ENCODE assay signal across 9 cellular contexts in the genomic region with DNA sequence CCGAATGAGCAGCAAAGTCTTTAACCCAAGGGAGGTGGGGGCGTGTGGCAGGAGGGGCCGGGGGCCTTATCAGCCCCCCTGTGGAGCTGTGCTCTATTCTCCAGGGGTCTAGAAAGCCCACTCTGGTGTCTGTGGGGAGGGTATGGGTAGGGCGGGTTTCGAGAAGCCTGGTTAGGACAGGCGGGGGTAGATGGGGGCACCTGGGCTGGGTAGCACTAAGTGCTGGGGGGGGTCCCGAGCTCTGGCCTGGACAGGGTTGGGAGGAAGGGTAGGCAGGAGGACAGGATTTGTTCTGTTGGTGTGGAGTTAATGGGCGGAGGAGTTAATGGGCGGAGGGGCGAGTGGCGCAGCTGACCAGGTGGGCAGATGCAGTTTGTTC. TPM values are rescaled to one million over a fixed set of nuclear protein-coding genes. Genes with fewer than 3 reads are reported as not detected.
DNase-seq lines count a peak whose midpoint lies in the region; ATAC-seq and TF ChIP-seq lines count a peak whose summit lies in the region.
"Had no signal": no experiment of that assay in that cellular context is flagged by ENCODE, and none has a peak within 500 bp of the region (broad histone marks: within the 10 kb centered on the region; RNA-seq: fewer than 3 reads in every experiment).

No MANE protein-coding gene starts in this region.

- H3K27ac Mint-ChIP-seq in chondrocyte (ENCODE audit: unreplicated experiment) (peak overlapping the region; percentile 13), neural progenitor cell (no peak overlapping the region)

- CTCF ChIA-PET in HCT116 (lab: Charles Lee) = no interaction called here

- H3K4me2 ChIP-seq in BLaER1 = peak overlapping the region; percentile 94
- H3K4me2 ChIP-seq in HCT116 (ENCODE audit: low read length) = peak overlapping the region; percentile 85
- no peak overlapping the region for H3K4me2 ChIP-seq in neural progenitor cell

- TF ChIP-seq RAD21 in HCT116 (IDR thresholded peaks at IDR 0.05; ENCODE audit: low read depth) = no peak

- no peaks in the 10 kb centered on the region for H3K36me3 ChIP-seq in BLaER1
- no peaks in the 10 kb centered on the region for H3K36me3 ChIP-seq in HCT116 (ENCODE audit: control insufficient read depth in 1 of 2, insufficient read depth in 2 of 2, low read length in 2 of 2)
- no peaks in the 10 kb centered on the region for H3K36me3 ChIP-seq in neural progenitor cell

- no peaks in the 10 kb centered on the region for H3K9me2 ChIP-seq in HCT116 (ENCODE audit: insufficient read depth)

- no peak overlapping the region for H3K27ac ChIP-seq in BLaER1
- no peak overlapping the region; the same call in 1 of the 2 replicates for H3K27ac ChIP-seq in HCT116 (ENCODE audit: low read depth, low read length)
- H3K27ac ChIP-seq in neural progenitor cell = no peak overlapping the region

- peak overlapping the region; percentile 82 for H3K4me3 Mint-ChIP-seq in chondrocyte (ENCODE audit: unreplicated experiment)
- peak overlapping the region; percentile 90 for H3K4me3 Mint-ChIP-seq in neural progenitor cell

- RAD21 ChIA-PET in HCT116 (lab: Charles Lee; ENCODE audit: low non-redundant PET in 1 of 2, low total read pairs in 2 of 2, uncharacterized antibody in 2 of 2, unreplicated experiment in 2 of 2) = no interaction called here

- H3K4me3 ChIP-seq in BLaER1 = peak overlapping the region; percentile 86
- no peak overlapping the region for H3K4me3 ChIP-seq in HCT116 (replicated peaks in 1 of 2; ENCODE audit: low read depth in 1 of 2, low read length in 2 of 2)
- H3K4me3 ChIP-seq in neural progenitor cell = no peak overlapping the region

- H3K79me2 ChIP-seq in HCT116 (ENCODE audit: insufficient read depth, low read length) (peaks cover 55% of the 10 kb centered on the region), neural progenitor cell (ENCODE audit: low read depth) (peaks cover 57% of the 10 kb centered on the region)

- TF ChIP-seq POLR2A in HCT116 (IDR thresholded peaks at IDR 0.05; ENCODE audit: borderline replicate concordance, extremely low read depth, insufficient read depth, insufficient read length) = no peak
- TF ChIP-seq POLR2A in erythroblast (IDR thresholded peaks at IDR 0.05; ENCODE audit: low read length) = no peak

- H3K4me1 Mint-ChIP-seq in chondrocyte (ENCODE audit: low read depth) (peaks cover 33% of the 10 kb centered on the region), neural progenitor cell (peaks cover 26% of the 10 kb centered on the region)

- H4K20me1 ChIP-seq in BLaER1 (peaks cover 63% of the 10 kb centered on the region), HCT116 (ENCODE audit: insufficient read depth) (no peaks in the 10 kb centered on the region), neural progenitor cell (ENCODE audit: low read depth) (peaks cover 33% of the 10 kb centered on the region)

- peaks cover 20% of the 10 kb centered on the region for H3F3A ChIP-seq in neural progenitor cell (ENCODE audit: low read depth)

- H3K27me3 Mint-ChIP-seq in chondrocyte (ENCODE audit: low read depth) (no peaks in the 10 kb centered on the region), neural progenitor cell (ENCODE audit: insufficient read depth, low read depth) (peaks cover 5% of the 10 kb centered on the region)

- BruUV-seq in HCT116 (replicated peaks; lab: Mats Ljungman, UMichigan) = no TSS peak

- TF ChIP-seq CTCF in HCT116 (IDR thresholded peaks at IDR 0.05 in 2 of 3, conservative IDR thresholded peaks at IDR 0.05 in 1 of 3; ENCODE audit: borderline replicate concordance in 1 of 3, insufficient read depth in 1 of 3, low read depth in 2 of 3, low read length in 2 of 3) (no peak), chondrocyte (IDR thresholded peaks at IDR 0.05) (no peak), neural progenitor cell (IDR thresholded peaks at IDR 0.05) (no peak)

- intact Hi-C loops in HCT116 (cut with micrococcal nuclease) = no loop called here

- H3K4me1 ChIP-seq in BLaER1 (peaks cover 56% of the 10 kb centered on the region), HCT116 (ENCODE audit: control insufficient read depth in 1 of 2, insufficient read depth in 2 of 2, low read length in 2 of 2) (peaks cover 8 to 17% of the 10 kb centered on the region in 2 experiments; a peak in 3 of 4 replicates), neural progenitor cell (no peaks in the 10 kb centered on the region)

- DNase-seq in HCT116 (ENCODE audit: low read depth, low spot score) = no peak
- no peak for DNase-seq in chondrocyte (ENCODE audit: low spot score)
- DNase-seq in neural progenitor cell (ENCODE audit: low spot score) = no peak
- no peak for DNase-seq in retina
- DNase-seq in erythroblast (lab: John Stamatoyannopoulos, UW) = no peak
- DNase-seq in inferior parietal cortex (ENCODE audit: extremely low spot score) = no peak
- DNase-seq: NCI-H748 treated with DMSO at 0.1 percent for 48 hours had no signal

- H3K27me3 ChIP-seq in BLaER1 = no peaks in the 10 kb centered on the region
- H3K27me3 ChIP-seq in HCT116 (ENCODE audit: insufficient read depth, low read length) = no peaks in the 10 kb centered on the region
- peaks cover 31% of the 10 kb centered on the region for H3K27me3 ChIP-seq in neural progenitor cell

- no peaks in the 10 kb centered on the region for H3K9me3 ChIP-seq in BLaER1
- no peaks in the 10 kb centered on the region for H3K9me3 ChIP-seq in HCT116 (ENCODE audit: control insufficient read depth in 1 of 2, insufficient read depth in 1 of 2, low read depth in 1 of 2, low read length in 2 of 2)
- no peaks in the 10 kb centered on the region for H3K9me3 ChIP-seq in neural progenitor cell (ENCODE audit: low read depth)

- H3K36me3 Mint-ChIP-seq in chondrocyte (ENCODE audit: low read depth) (no peaks in the 10 kb centered on the region), neural progenitor cell (peaks cover 6% of the 10 kb centered on the region)

- no peak for ATAC-seq in HCT116
- no peak for ATAC-seq in GM19395 (IDR thresholded peaks at IDR 0.05; ENCODE audit: unreplicated experiment)

- H2AFZ ChIP-seq in HCT116 (ENCODE audit: low read depth, low read length, poor library complexity, severe bottlenecking) (no peak overlapping the region), neural progenitor cell (replicated peaks) (no peak overlapping the region)

- H3K9ac ChIP-seq in BLaER1 (no peak overlapping the region), HCT116 (ENCODE audit: low read length) (no peak overlapping the region), neural progenitor cell (no peak overlapping the region)

- H3K9me3 Mint-ChIP-seq in chondrocyte (ENCODE audit: low read depth) (no peaks in the 10 kb centered on the region), neural progenitor cell (no peaks in the 10 kb centered on the region)

- POLR2A ChIA-PET in HCT116 (lab: Charles Lee) = no interaction called here

TF ChIP-seq in HCT116, 20 proteins besides CTCF, POLR2A, EP300 and RAD21:
- TF ChIP-seq EGR1 (IDR thresholded peaks at IDR 0.05; ENCODE audit: low read depth) = no peak
- no peak for TF ChIP-seq ZFX (IDR thresholded peaks at IDR 0.05)
- no peak for TF ChIP-seq SP1 (IDR thresholded peaks at IDR 0.05; ENCODE audit: low read depth)
- TF ChIP-seq ATF3 (IDR thresholded peaks at IDR 0.05) = no peak
- TF ChIP-seq FOSL1 (IDR thresholded peaks at IDR 0.05; ENCODE audit: low read depth) = no peak
- TF ChIP-seq, protein P1, sequence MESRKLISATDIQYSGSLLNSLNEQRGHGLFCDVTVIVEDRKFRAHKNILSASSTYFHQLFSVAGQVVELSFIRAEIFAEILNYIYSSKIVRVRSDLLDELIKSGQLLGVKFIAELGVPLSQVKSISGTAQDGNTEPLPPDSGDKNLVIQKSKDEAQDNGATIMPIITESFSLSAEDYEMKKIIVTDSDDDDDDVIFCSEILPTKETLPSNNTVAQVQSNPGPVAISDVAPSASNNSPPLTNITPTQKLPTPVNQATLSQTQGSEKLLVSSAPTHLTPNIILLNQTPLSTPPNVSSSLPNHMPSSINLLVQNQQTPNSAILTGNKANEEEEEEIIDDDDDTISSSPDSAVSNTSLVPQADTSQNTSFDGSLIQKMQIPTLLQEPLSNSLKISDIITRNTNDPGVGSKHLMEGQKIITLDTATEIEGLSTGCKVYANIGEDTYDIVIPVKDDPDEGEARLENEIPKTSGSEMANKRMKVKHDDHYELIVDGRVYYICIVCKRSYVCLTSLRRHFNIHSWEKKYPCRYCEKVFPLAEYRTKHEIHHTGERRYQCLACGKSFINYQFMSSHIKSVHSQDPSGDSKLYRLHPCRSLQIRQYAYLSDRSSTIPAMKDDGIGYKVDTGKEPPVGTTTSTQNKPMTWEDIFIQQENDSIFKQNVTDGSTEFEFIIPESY (IDR thresholded peaks at IDR 0.05; ENCODE audit: extremely low read depth, insufficient replicate concordance, low read length) = no peak
- TF ChIP-seq SIN3A (IDR thresholded peaks at IDR 0.05; ENCODE audit: low read depth) = no peak
- TF ChIP-seq JUND (IDR thresholded peaks at IDR 0.05) = no peak
- TF ChIP-seq, protein P2, sequence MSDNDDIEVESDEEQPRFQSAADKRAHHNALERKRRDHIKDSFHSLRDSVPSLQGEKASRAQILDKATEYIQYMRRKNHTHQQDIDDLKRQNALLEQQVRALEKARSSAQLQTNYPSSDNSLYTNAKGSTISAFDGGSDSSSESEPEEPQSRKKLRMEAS (IDR thresholded peaks at IDR 0.05) = no peak
- no peak for TF ChIP-seq CBX3 (IDR thresholded peaks at IDR 0.05; ENCODE audit: low read depth)

RNA-seq across cellular contexts. Expression of gene PACS2, which starts 2.0 kb away (rescaled TPM):
- total RNA-seq in HCT116 (2021; ENCODE audit: unreplicated experiment) = 75.5 TPM
- polyA plus RNA-seq in HCT116 (2012) = 53.6 and 63.4 TPM in 2 replicates
- total RNA-seq in chondrocyte = 82.6 to 89.5 TPM (median 87.1 TPM) in 3 replicates
- 22.5 and 41.2 TPM in 2 replicates for total RNA-seq in neural progenitor cell (ENCODE audit: low replicate concordance)

RNA-seq across cellular contexts. Expression of gene BRF1, which starts 15.8 kb away (rescaled TPM):
- total RNA-seq in HCT116 (2021; ENCODE audit: unreplicated experiment) (41.2 TPM), chondrocyte (26.1 to 31.0 TPM (median 26.2 TPM) in 3 replicates), neural progenitor cell (ENCODE audit: low replicate concordance) (16.9 and 40.5 TPM in 2 replicates)
- polyA plus RNA-seq in HCT116 (2012) = 17.4 and 17.7 TPM in 2 replicates
